ENCODE assay signal across 1 cellular context in genomic region chr14:22596354-22596879, GRCh38.
TF ChIP-seq lines count a peak whose summit lies in the region.

No MANE protein-coding gene starts in this region.

TF ChIP-seq in HepG2, 621 proteins besides CTCF, POLR2A, EP300 and RAD21 (continued from another document and continues in another):
- TF ChIP-seq DMTF1 (CRISPR knock-in tag; IDR thresholded peaks at IDR 0.05) = no peak
- no peak for TF ChIP-seq RBFOX2 (IDR thresholded peaks at IDR 0.05; ENCODE audit: low read depth, low read length)
- TF ChIP-seq ZNF749 (CRISPR knock-in tag; IDR thresholded peaks at IDR 0.05; ENCODE audit: borderline replicate concordance) = 0 out of 2 replicates have a peak, but pooled peaks have one; percentile 33
- TF ChIP-seq ZXDC (CRISPR knock-in tag; IDR thresholded peaks at IDR 0.05) = no peak
- no peak for TF ChIP-seq ZNF251 (CRISPR knock-in tag; IDR thresholded peaks at IDR 0.05)
- no peak for TF ChIP-seq MAFK (conservative IDR thresholded peaks at IDR 0.05 in 1 of 2, IDR thresholded peaks at IDR 0.05 in 1 of 2; ENCODE audit: low read length in 2 of 2)
- TF ChIP-seq ZNF614 (CRISPR knock-in tag; IDR thresholded peaks at IDR 0.05; ENCODE audit: borderline replicate concordance) = no peak
- TF ChIP-seq PLSCR1 (CRISPR knock-in tag; IDR thresholded peaks at IDR 0.05; ENCODE audit: borderline replicate concordance) = no peak
- TF ChIP-seq JUNB (CRISPR knock-in tag; IDR thresholded peaks at IDR 0.05; ENCODE audit: borderline replicate concordance) = no peak
- TF ChIP-seq ZNF512B (CRISPR knock-in tag; IDR thresholded peaks at IDR 0.05; ENCODE audit: borderline replicate concordance) = no peak
- no peak for TF ChIP-seq DPF2 (CRISPR knock-in tag; IDR thresholded peaks at IDR 0.05; ENCODE audit: borderline replicate concordance, low read depth)
- no peak for TF ChIP-seq ZNF30 (CRISPR knock-in tag; IDR thresholded peaks at IDR 0.05)
- TF ChIP-seq ISL2 (CRISPR knock-in tag; IDR thresholded peaks at IDR 0.05) = no peak
- TF ChIP-seq RARA (CRISPR knock-in tag; IDR thresholded peaks at IDR 0.05) = peak; percentile 17; the same call in 1 of the 2 replicates
- no peak for TF ChIP-seq CBX1 (IDR thresholded peaks at IDR 0.05; ENCODE audit: low read depth)
- TF ChIP-seq ZNF629 (CRISPR knock-in tag; conservative IDR thresholded peaks at IDR 0.05) = peak; percentile 56
- no peak for TF ChIP-seq PHF21A (CRISPR knock-in tag; IDR thresholded peaks at IDR 0.05)
- TF ChIP-seq KLF15 (CRISPR knock-in tag; IDR thresholded peaks at IDR 0.05; ENCODE audit: borderline replicate concordance) = no peak
- no peak for TF ChIP-seq RFX3 (CRISPR knock-in tag; IDR thresholded peaks at IDR 0.05)
- TF ChIP-seq ZNF333 (CRISPR knock-in tag; IDR thresholded peaks at IDR 0.05; ENCODE audit: borderline replicate concordance) = 0 out of 2 replicates have a peak, but pooled peaks have one; percentile 48
- TF ChIP-seq EED (CRISPR knock-in tag; IDR thresholded peaks at IDR 0.05) = no peak
- no peak for TF ChIP-seq HNRNPK (IDR thresholded peaks at IDR 0.05; ENCODE audit: low read depth, low read length, poor library complexity, severe bottlenecking)
- no peak for TF ChIP-seq FOXK2 (IDR thresholded peaks at IDR 0.05)
- TF ChIP-seq ZUFSP (CRISPR knock-in tag; IDR thresholded peaks at IDR 0.05; ENCODE audit: borderline replicate concordance) = no peak
- TF ChIP-seq BRD4 (CRISPR knock-in tag; IDR thresholded peaks at IDR 0.05) = no peak
- TF ChIP-seq ZNF644 (CRISPR knock-in tag; IDR thresholded peaks at IDR 0.05; ENCODE audit: low read depth) = no peak
- no peak for TF ChIP-seq SNAPC4 (CRISPR knock-in tag; IDR thresholded peaks at IDR 0.05)
- no peak for TF ChIP-seq FOXC1 (CRISPR knock-in tag; IDR thresholded peaks at IDR 0.05; ENCODE audit: borderline replicate concordance)
- TF ChIP-seq SOX6 (IDR thresholded peaks at IDR 0.05) = no peak
- TF ChIP-seq SOX6 (CRISPR knock-in tag; IDR thresholded peaks at IDR 0.05) = peak; percentile 14; the same call in 1 of the 2 replicates
- TF ChIP-seq REXO4 (CRISPR knock-in tag; IDR thresholded peaks at IDR 0.05; ENCODE audit: borderline replicate concordance) = no peak
- TF ChIP-seq TCF7 (IDR thresholded peaks at IDR 0.05; ENCODE audit: low read depth) = no peak
- TF ChIP-seq ZKSCAN5 (CRISPR knock-in tag; IDR thresholded peaks at IDR 0.05) = no peak
- no peak for TF ChIP-seq E2F5 (CRISPR knock-in tag; conservative IDR thresholded peaks at IDR 0.05)
- no peak for TF ChIP-seq TCF7L2 (IDR thresholded peaks at IDR 0.05; ENCODE audit: low read depth, low read length)
- 0 out of 2 replicates have a peak, but pooled peaks have one; percentile 43 for TF ChIP-seq ZNF235 (CRISPR knock-in tag; IDR thresholded peaks at IDR 0.05; ENCODE audit: borderline replicate concordance)
- peak; percentile 53 for TF ChIP-seq TEAD3 (CRISPR knock-in tag; optimal IDR thresholded peaks at IDR 0.05; ENCODE audit: borderline replicate concordance)
- TF ChIP-seq NFYC (CRISPR knock-in tag; IDR thresholded peaks at IDR 0.05) = no peak
- TF ChIP-seq FOXP1 (IDR thresholded peaks at IDR 0.05) = no peak
- TF ChIP-seq FOXP1 (CRISPR knock-in tag; IDR thresholded peaks at IDR 0.05) = no peak
- no peak for TF ChIP-seq ZBTB39 (CRISPR knock-in tag; IDR thresholded peaks at IDR 0.05)
- no peak for TF ChIP-seq RARG (CRISPR knock-in tag; IDR thresholded peaks at IDR 0.05; ENCODE audit: low read depth)
- no peak for TF ChIP-seq HOXD1 (CRISPR knock-in tag; IDR thresholded peaks at IDR 0.05)
- TF ChIP-seq MIXL1 (CRISPR knock-in tag; IDR thresholded peaks at IDR 0.05) = no peak
- TF ChIP-seq POGK (CRISPR knock-in tag; conservative IDR thresholded peaks at IDR 0.05) = no peak
- TF ChIP-seq SMC3 (IDR thresholded peaks at IDR 0.05; ENCODE audit: low read length) = no peak
- no peak for TF ChIP-seq SRF (IDR thresholded peaks at IDR 0.05; ENCODE audit: low read depth, low read length)
